ENCODE assay signal across 8 cellular contexts in the genomic region with DNA sequence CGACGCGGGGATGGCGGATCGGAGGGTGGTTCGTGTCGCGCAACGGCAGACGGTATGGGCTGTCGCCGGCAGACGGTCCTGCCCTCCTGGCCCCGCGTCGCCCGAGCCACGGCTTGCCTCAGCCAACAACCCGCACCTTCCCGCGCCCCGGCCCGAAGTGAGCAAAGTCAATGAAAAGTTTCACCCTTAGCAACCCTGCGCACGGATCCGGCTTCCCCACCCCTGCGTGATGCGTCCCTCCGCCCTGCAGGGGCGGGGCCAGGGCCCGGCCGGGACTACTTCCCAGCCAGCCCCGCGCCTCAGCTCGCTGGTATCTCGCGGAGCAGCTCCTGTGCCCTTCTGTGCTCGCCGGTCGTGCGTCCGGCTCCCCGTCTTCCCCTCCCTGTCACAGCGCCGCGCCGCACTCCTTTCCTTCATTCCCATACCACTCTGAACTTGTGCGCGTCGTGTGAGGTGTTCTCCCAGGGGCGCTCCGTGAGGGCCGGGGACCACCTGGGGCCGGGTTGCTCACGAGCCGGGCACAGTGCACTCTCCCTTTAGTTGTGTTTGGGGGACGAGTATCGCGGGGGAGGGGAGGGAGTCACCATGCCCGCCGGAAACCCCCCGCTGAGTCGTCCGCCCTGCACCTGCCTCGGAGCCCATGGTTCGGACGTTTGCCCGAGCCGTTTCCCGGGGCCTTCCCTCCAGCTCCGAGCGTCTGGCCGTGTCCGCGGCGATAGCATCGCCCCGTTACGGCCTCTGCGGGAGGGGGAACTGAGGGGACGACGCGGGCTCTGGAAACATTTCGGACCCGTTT. TPM values are rescaled to one million over a fixed set of nuclear protein-coding genes. Genes with fewer than 3 reads are reported as not detected.
A peak's percentile ranks its signal among the peaks of the same experiment; 100 is the strongest.
DNase-seq lines count a peak whose midpoint lies in the region; ATAC-seq and TF ChIP-seq lines count a peak whose summit lies in the region.

A gene with protein sequence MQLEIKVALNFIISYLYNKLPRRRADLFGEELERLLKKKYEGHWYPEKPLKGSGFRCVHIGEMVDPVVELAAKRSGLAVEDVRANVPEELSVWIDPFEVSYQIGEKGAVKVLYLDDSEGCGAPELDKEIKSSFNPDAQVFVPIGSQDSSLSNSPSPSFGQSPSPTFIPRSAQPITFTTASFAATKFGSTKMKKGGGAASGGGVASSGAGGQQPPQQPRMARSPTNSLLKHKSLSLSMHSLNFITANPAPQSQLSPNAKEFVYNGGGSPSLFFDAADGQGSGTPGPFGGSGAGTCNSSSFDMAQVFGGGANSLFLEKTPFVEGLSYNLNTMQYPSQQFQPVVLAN (minus strand): TSS at position 163 of the 796 bp plus-strand sequence. CDS start 9,456 bp downstream, outside the sequence.

- H3K36me3 ChIP-seq in kidney epithelial cell (ENCODE audit: control insufficient read depth, insufficient read depth, low read length): no peaks in the 10 kb centered on the region

- H3K27ac Mint-ChIP-seq in chondrocyte (ENCODE audit: unreplicated experiment): peak within 1 kb of the TSS; percentile 98

- H3K27me3 Mint-ChIP-seq in chondrocyte (ENCODE audit: low read depth): no peaks in the 10 kb centered on the region

- peaks cover 33% of the 10 kb centered on the region for H3K4me1 Mint-ChIP-seq in chondrocyte (ENCODE audit: low read depth)

- no peaks in the 10 kb centered on the region for H3K9me3 Mint-ChIP-seq in chondrocyte (ENCODE audit: low read depth)

- DNase-seq in NCI-H187 (lab: John Stamatoyannopoulos, UW): peak; percentile 49 to 50
- DNase-seq in NCI-H187 treated with DMSO at 0.1 percent for 48 hours (lab: John Stamatoyannopoulos, UW): no peak
- peak; percentile 85 to 95 for DNase-seq in NCI-H524 (lab: John Stamatoyannopoulos, UW)
- DNase-seq in activated CD4-positive, alpha-beta T cell treated with anti-CD3 and anti-CD28 coated beads for 24 hours (ENCODE audit: low read depth in 2 of 2): peak; percentile 90 to 94
- peak; percentile 98 for DNase-seq in chondrocyte (ENCODE audit: low spot score)
- peak; percentile 49 for DNase-seq in kidney epithelial cell (ENCODE audit: low read depth)
- DNase-seq in stimulated activated CD4-positive, alpha-beta T cell treated with anti-CD3 and anti-CD28 coated beads, Interleukin-15, amount 100 ng/mL, for 24 hours: peak; percentile 95

- peak within 1 kb of the TSS; percentile 97 for H3K4me3 Mint-ChIP-seq in chondrocyte (ENCODE audit: unreplicated experiment)

- peak within 1 kb of the TSS; percentile 81 for H3K4me3 ChIP-seq in kidney epithelial cell (ENCODE audit: low read depth, low read length)

- ATAC-seq in HG03354 (IDR thresholded peaks at IDR 0.05; ENCODE audit: poor library complexity, severe bottlenecking, unreplicated experiment): peak; percentile 43

- H3K36me3 Mint-ChIP-seq in chondrocyte (ENCODE audit: low read depth): peaks cover 2% of the 10 kb centered on the region

- H3K27me3 ChIP-seq in kidney epithelial cell (ENCODE audit: control insufficient read depth, insufficient read depth, low read length): no peaks in the 10 kb centered on the region

- no peak for TF ChIP-seq CTCF in chondrocyte (IDR thresholded peaks at IDR 0.05)
- no peak for TF ChIP-seq CTCF in kidney epithelial cell (IDR thresholded peaks at IDR 0.05; ENCODE audit: insufficient read depth, low read length, poor library complexity, severe bottlenecking)

RNA-seq across cellular contexts. Expression of the gene that starts here (rescaled TPM):
- total RNA-seq in chondrocyte: 37.7 to 42.0 TPM (median 40.8 TPM) in 3 replicates
- 31.2 and 36.1 TPM in 2 replicates for total RNA-seq in kidney epithelial cell
